ENCODE assay signal across 7 cellular contexts in genomic region chr11:94128171-94128745, GRCh38. TPM values are rescaled to one million over a fixed set of nuclear protein-coding genes. Genes with fewer than 3 reads are reported as not detected.
DNase-seq lines count a peak whose midpoint lies in the region; ATAC-seq and TF ChIP-seq lines count a peak whose summit lies in the region.

No MANE protein-coding gene starts in this region.

- peak overlapping the region; percentile 88 for H3K4me3 Mint-ChIP-seq in T-helper 2 cell treated with Interferon-gamma antibody and Interleukin-4, amounts not matched to agents 5 μg/mL and 100 μg/mL, for 36 hours
- no peak overlapping the region for H3K4me3 Mint-ChIP-seq in osteocyte (ENCODE audit: unreplicated experiment)

- no peaks in the 10 kb centered on the region for H3K9me3 Mint-ChIP-seq in T-helper 2 cell treated with Interferon-gamma antibody and Interleukin-4, amounts not matched to agents 5 μg/mL and 100 μg/mL, for 36 hours
- no peaks in the 10 kb centered on the region for H3K9me3 Mint-ChIP-seq in osteocyte (ENCODE audit: unreplicated experiment)

- H3K4me1 ChIP-seq in foreskin keratinocyte = peaks cover 27% of the 10 kb centered on the region

- in situ Hi-C loops in ACHN (cut with HindIII; ENCODE audit: low pct_ligation_motif_present, low pct_unique_long_range_greater_than_20kb, low sequenced_read_pairs) = no loop called here

- no peaks in the 10 kb centered on the region for H3K27me3 ChIP-seq in foreskin keratinocyte

- peaks cover 13% of the 10 kb centered on the region for H3K4me1 Mint-ChIP-seq in T-helper 2 cell treated with Interferon-gamma antibody and Interleukin-4, amounts not matched to agents 5 μg/mL and 100 μg/mL, for 36 hours (ENCODE audit: low read depth)
- H3K4me1 Mint-ChIP-seq in osteocyte (ENCODE audit: unreplicated experiment) = peaks cover 15% of the 10 kb centered on the region

- no peaks in the 10 kb centered on the region for H3K36me3 Mint-ChIP-seq in T-helper 2 cell treated with Interferon-gamma antibody and Interleukin-4, amounts not matched to agents 5 μg/mL and 100 μg/mL, for 36 hours (ENCODE audit: low read depth)
- no peaks in the 10 kb centered on the region for H3K36me3 Mint-ChIP-seq in osteocyte (ENCODE audit: unreplicated experiment)

- no peak for TF ChIP-seq CTCF in foreskin keratinocyte (conservative IDR thresholded peaks at IDR 0.05)
- TF ChIP-seq CTCF in osteocyte (IDR thresholded peaks at IDR 0.05) = no peak

- no peaks in the 10 kb centered on the region for H3K27me3 Mint-ChIP-seq in T-helper 2 cell treated with Interferon-gamma antibody and Interleukin-4, amounts not matched to agents 5 μg/mL and 100 μg/mL, for 36 hours (ENCODE audit: low read depth)
- no peaks in the 10 kb centered on the region for H3K27me3 Mint-ChIP-seq in osteocyte (ENCODE audit: unreplicated experiment)

- ATAC-seq in GM21367 (IDR thresholded peaks at IDR 0.05; ENCODE audit: unreplicated experiment) = peak; percentile 18
- ATAC-seq in foreskin keratinocyte = peak; percentile 11

- DNase-seq in ELR (ENCODE audit: low read depth) (peak; percentile 65), HT-29 (ENCODE audit: low spot score) (peak; percentile 73), foreskin keratinocyte (peak in 1 of 2 donors; percentile 73), osteocyte (ENCODE audit: extremely low spot score, unreplicated experiment) (no peak), ACHN (no peak)
- no peak for DNase-seq in T-helper 2 cell treated with Interferon-gamma antibody and Interleukin-4, amounts not matched to agents 5 μg/mL and 100 μg/mL, for 36 hours (ENCODE audit: low spot score)

- H3K27ac Mint-ChIP-seq in T-helper 2 cell treated with Interferon-gamma antibody and Interleukin-4, amounts not matched to agents 5 μg/mL and 100 μg/mL, for 36 hours = peak overlapping the region; percentile 90
- peak overlapping the region; percentile 92 for H3K27ac Mint-ChIP-seq in osteocyte (ENCODE audit: unreplicated experiment)

- peak overlapping the region; percentile 90 for H3K27ac ChIP-seq in foreskin keratinocyte

RNA-seq across cellular contexts. Expression of gene PANX1, which starts 0.4 kb away (rescaled TPM):
- 26.1 and 26.2 TPM in 2 replicates for total RNA-seq in HT-29 (2014; rRNA removed; shearing (Covaris generic))
- total RNA-seq in foreskin keratinocyte (67.1 and 69.4 TPM in 2 replicates), osteocyte (24.9 and 29.2 TPM in 2 replicates)
- polyA plus RNA-seq in foreskin keratinocyte = 16.6 and 17.9 TPM in 2 replicates

Comparison
In these comparisons a context has a peak if more than half of its experiments do, and no peak if none do; other contexts are left out.
1. DNase-seq: peak in ELR (single experiment) and HT-29 (single experiment); none in T-helper 2 cell treated with Interferon-gamma antibody and Interleukin-4, amounts not matched to agents 5 μg/mL and 100 μg/mL, for 36 hours (single experiment), osteocyte (single experiment) and ACHN (single experiment).